In the genomic region with DNA sequence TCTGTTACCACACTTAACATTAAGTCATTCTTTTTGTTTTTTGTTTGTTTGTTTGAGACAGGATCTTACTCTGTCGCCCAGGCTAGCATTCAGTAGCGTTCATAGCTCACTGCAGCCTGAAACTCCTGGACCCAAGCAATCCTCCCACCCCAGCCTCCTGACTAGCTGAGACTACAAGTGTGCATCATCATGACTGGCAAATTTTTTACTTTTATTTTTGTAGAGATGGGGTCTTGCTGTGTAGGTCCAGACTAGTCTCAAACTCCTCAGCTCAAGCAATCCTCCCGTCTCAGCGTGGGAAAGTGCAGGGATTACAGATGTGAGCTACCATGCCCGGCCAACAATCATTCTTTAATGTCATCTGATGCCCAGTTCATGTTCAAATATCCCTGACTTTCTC, we compare ENCODE assay signal across 1 cellular context.
TF ChIP-seq lines count a peak whose summit lies in the region.

No MANE protein-coding gene starts in this region.

TF ChIP-seq in IMR-90, 13 proteins besides CTCF, POLR2A, EP300 and RAD21:
- TF ChIP-seq MAZ (IDR thresholded peaks at IDR 0.05; ENCODE audit: borderline replicate concordance, low read depth, low read length) = no peak
- no peak for TF ChIP-seq ELK1 (IDR thresholded peaks at IDR 0.05; ENCODE audit: borderline replicate concordance, low read depth, low read length)
- no peak for TF ChIP-seq MXI1 (IDR thresholded peaks at IDR 0.05; ENCODE audit: borderline replicate concordance, low read depth, low read length)
- peak; percentile 77 for TF ChIP-seq NFE2L2 (IDR thresholded peaks at IDR 0.05; ENCODE audit: low read depth, low read length)
